15 cellular contexts compared by ENCODE assay signal in genomic region chr6:108156180-108156937, GRCh38. TPM values are rescaled to one million over a fixed set of nuclear protein-coding genes. Genes with fewer than 3 reads are reported as not detected.
A peak's percentile ranks its signal among the peaks of the same experiment; 100 is the strongest.
DNase-seq lines count a peak whose midpoint lies in the region; ATAC-seq and TF ChIP-seq lines count a peak whose summit lies in the region.
"Had no signal": no experiment of that assay in that cellular context is flagged by ENCODE, and none has a peak within 500 bp of the region (broad histone marks: within the 10 kb centered on the region; RNA-seq: fewer than 3 reads in every experiment).

No MANE protein-coding gene starts in this region.

- intact Hi-C loops in Panc1 (cut with micrococcal nuclease; ENCODE audit: unreplicated experiment), result no loop called here
- intact Hi-C loops in right lobe of liver (cut with DNase I), result no loop called here
- intact Hi-C loops in transverse colon (cut with DNase I; ENCODE audit: low total_unique reads), result no loop called here

- in situ Hi-C loops in Panc1 (cut with HindIII; ENCODE audit: low pct_unique_long_range_greater_than_20kb, low sequenced_read_pairs) (no loop called here), transverse colon (cut with MboI; ENCODE audit: low pct_ligation_motif_present in 1 of 4, low pct_unique_long_range_greater_than_20kb in 1 of 4, low sequenced_read_pairs in 3 of 4) (no loop called here)

- H3K4me1 Mint-ChIP-seq in CD8-positive, alpha-beta memory T cell, result peaks cover 10 to 19% (median 17%) of the 10 kb centered on the region in 3 donors
- H3K4me1 Mint-ChIP-seq in GM23338, result peaks cover 26% of the 10 kb centered on the region

- H3K79me2 ChIP-seq in GM23338 (replicated peaks; ENCODE audit: insufficient read depth), result no peaks in the 10 kb centered on the region

- peaks cover 38% of the 10 kb centered on the region for H3F3A ChIP-seq in GM23338 (replicated peaks; ENCODE audit: low read depth)

- no peak for TF ChIP-seq POLR2A in right lobe of liver (IDR thresholded peaks at IDR 0.05)
- no peak for TF ChIP-seq POLR2A in transverse colon (IDR thresholded peaks at IDR 0.05)

- CTCF ChIA-PET in CD8-positive, alpha-beta memory T cell (lab: Charles Lee), result no interaction called here
- CTCF ChIA-PET in Panc1 (lab: Charles Lee), result no interaction called here

- H3K9me3 Mint-ChIP-seq in CD8-positive, alpha-beta memory T cell, result peaks cover 0 to 3% (median 0%) of the 10 kb centered on the region in 5 donors
- H3K9me3 Mint-ChIP-seq in GM23338, result peaks cover 4% of the 10 kb centered on the region; the same call in 2 of the 3 replicates

- no peaks in the 10 kb centered on the region for H3K36me3 ChIP-seq in CD8-positive, alpha-beta memory T cell (ENCODE audit: insufficient read depth, low read length)
- H3K36me3 ChIP-seq in GM23338 (ENCODE audit: insufficient read depth) (no peaks in the 10 kb centered on the region), Panc1 (ENCODE audit: control insufficient read depth, insufficient read depth, low read length) (no peaks in the 10 kb centered on the region; the same call in 1 of the 2 replicates), right lobe of liver (no peaks in the 10 kb centered on the region), transverse colon (no peaks in the 10 kb centered on the region)
- H3K36me3 ChIP-seq: ascending aorta, ovary, thoracic aorta had no signal

- H3K9me3 ChIP-seq in CD8-positive, alpha-beta memory T cell (ENCODE audit: low read length), result no peaks in the 10 kb centered on the region
- no peaks in the 10 kb centered on the region for H3K9me3 ChIP-seq in Panc1 (ENCODE audit: control insufficient read depth, insufficient read depth, low read depth, low read length)
- no peaks in the 10 kb centered on the region for H3K9me3 ChIP-seq in right lobe of liver
- H3K9me3 ChIP-seq in transverse colon, result no peaks in the 10 kb centered on the region
- H3K9me3 ChIP-seq: ascending aorta, thoracic aorta had no signal

- peaks cover 18% of the 10 kb centered on the region for H4K20me1 ChIP-seq in GM23338 (replicated peaks; ENCODE audit: insufficient read depth)

- POLR2A ChIA-PET in CD8-positive, alpha-beta memory T cell (lab: Charles Lee), result interaction anchor here (0.5 kb wide), 1 partner anchor 1324 kb away, joined by 3 read pairs; no protein-coding TSS in a partner anchor
- POLR2A ChIA-PET in Panc1 (lab: Charles Lee), result no interaction called here

- BruUV-seq in Panc1 (replicated peaks; lab: Mats Ljungman, UMichigan), result no TSS peak

- H3K27me3 ChIP-seq in CD8-positive, alpha-beta memory T cell (ENCODE audit: insufficient read depth, low read length, poor library complexity, severe bottlenecking), result peaks cover 39% of the 10 kb centered on the region
- H3K27me3 ChIP-seq in GM23338 (ENCODE audit: insufficient read depth) (peaks cover 96% of the 10 kb centered on the region), Panc1 (ENCODE audit: control insufficient read depth, insufficient read depth, low read length) (peaks cover 41% of the 10 kb centered on the region), right lobe of liver (peaks cover 6 to 46% of the 10 kb centered on the region in 2 donors), transverse colon (peaks cover 100% of the 10 kb centered on the region)
- H3K27me3 ChIP-seq: ovary had no signal

- H3K27me3 Mint-ChIP-seq in CD8-positive, alpha-beta memory T cell, result peaks cover 68 to 82% of the 10 kb centered on the region in 2 donors
- peaks cover 75% of the 10 kb centered on the region for H3K27me3 Mint-ChIP-seq in GM23338 (ENCODE audit: insufficient read depth, low read depth, poor library complexity)

- H3K9me2 ChIP-seq in GM23338 (ENCODE audit: insufficient read depth), result no peaks in the 10 kb centered on the region

- ATAC-seq in GM23338 (peak; percentile 34), Panc1 (peak; percentile 52), right lobe of liver (peak; percentile 29 to 63 (median 38)), HG03159 (IDR thresholded peaks at IDR 0.05; ENCODE audit: unreplicated experiment) (no peak)

- no peak overlapping the region for H3K4me3 ChIP-seq in CD8-positive, alpha-beta memory T cell (ENCODE audit: low read length)
- H3K4me3 ChIP-seq in GM23338, result no peak overlapping the region
- no peak overlapping the region for H3K4me3 ChIP-seq in Panc1 (ENCODE audit: low read depth in 2 of 2, low read length in 2 of 2)
- no peak overlapping the region for H3K4me3 ChIP-seq in right lobe of liver
- H3K4me3 ChIP-seq in transverse colon, result no peak overlapping the region
- H3K4me3 ChIP-seq: ovary had no signal

- H3K4me1 ChIP-seq in CD8-positive, alpha-beta memory T cell (ENCODE audit: insufficient read depth, low read length), result peaks cover 17% of the 10 kb centered on the region
- H3K4me1 ChIP-seq in GM23338 (ENCODE audit: insufficient read depth), result peaks cover 35% of the 10 kb centered on the region
- H3K4me1 ChIP-seq in Panc1 (ENCODE audit: control insufficient read depth, insufficient read depth, low read length), result no peaks in the 10 kb centered on the region
- H3K4me1 ChIP-seq in right lobe of liver, result peaks cover 0 to 10% (median 4%) of the 10 kb centered on the region in 4 donors
- H3K4me1 ChIP-seq in transverse colon, result peaks cover 8 to 16% (median 11%) of the 10 kb centered on the region in 4 donors

- H3K36me3 Mint-ChIP-seq in CD8-positive, alpha-beta memory T cell, result peaks cover 0 to 3% (median 0%) of the 10 kb centered on the region in 3 donors
- no peaks in the 10 kb centered on the region for H3K36me3 Mint-ChIP-seq in GM23338 (ENCODE audit: low read depth)

- 11% methylated on average over 7 of the region's 10 CpGs for WGBS in right lobe of liver (ENCODE audit: insufficient coverage, low coverage, low lambda C conversion rate, missing lambda C conversion rate)
- 24 to 28% methylated on average over 2 to 10 of the region's 10 CpGs for WGBS in transverse colon (ENCODE audit: low coverage in 1 of 2), 2 donors

- no peak overlapping the region for H3K27ac ChIP-seq in CD8-positive, alpha-beta memory T cell (ENCODE audit: low read depth, low read length)
- H3K27ac ChIP-seq in GM23338 (ENCODE audit: low read depth) (no peak overlapping the region), Panc1 (ENCODE audit: low read length) (no peak overlapping the region), right lobe of liver (no peak overlapping the region), transverse colon (no peak overlapping the region)
- H3K27ac ChIP-seq: ascending aorta, ovary, thoracic aorta had no signal

- TF ChIP-seq CTCF in GM23338 (conservative IDR thresholded peaks at IDR 0.05; ENCODE audit: low read depth in 2 of 2), result no peak
- no peak for TF ChIP-seq CTCF in Panc1 (IDR thresholded peaks at IDR 0.05)
- no peak for TF ChIP-seq CTCF in right lobe of liver (IDR thresholded peaks at IDR 0.05)
- TF ChIP-seq CTCF in transverse colon (IDR thresholded peaks at IDR 0.05), result no peak

- TF ChIP-seq EP300 in transverse colon (IDR thresholded peaks at IDR 0.05; ENCODE audit: low read depth), result no peak

- H3K27ac Mint-ChIP-seq in CD8-positive, alpha-beta memory T cell, result peak overlapping the region in 1 of 8 donors; percentile 25
- no peak overlapping the region for H3K27ac Mint-ChIP-seq in GM23338

- H3K4me2 ChIP-seq in GM23338, result peak overlapping the region; percentile 76; the same call in 1 of the 2 replicates

- peak overlapping the region in 5 of 7 donors; percentile 56 to 78 (median 68) for H3K4me3 Mint-ChIP-seq in CD8-positive, alpha-beta memory T cell
- H3K4me3 Mint-ChIP-seq in GM23338, result peak overlapping the region; percentile 48; the same call in 2 of the 3 replicates

- no peak for DNase-seq in CD8-positive, alpha-beta memory T cell
- DNase-seq in GM23338 (ENCODE audit: low spot score), result peak; percentile 61
- no peak for DNase-seq in Panc1 (ENCODE audit: low read depth, low spot score)
- no peak for DNase-seq in right lobe of liver
- DNase-seq in stimulated activated CD4-positive, alpha-beta T cell treated with anti-CD3 and anti-CD28 coated beads, Interleukin-2, amount 100 ng/mL, for 48 hours, result no peak
- no peak for DNase-seq in activated CD4-positive, CD25-positive, alpha-beta regulatory T cell treated with anti-CD3 and anti-CD28 coated beads, Interleukin-2, amount 50 U/mL, for 72 hours
- DNase-seq in transverse colon, result no peak
- DNase-seq: activated CD8-positive, alpha-beta memory T cell treated with anti-CD3 and anti-CD28 coated beads, Interleukin-2, amount 50 U/mL, for 4 hours; ovary; stimulated activated CD4-positive, alpha-beta T cell treated with anti-CD3 and anti-CD28 coated beads, Interleukin-4, amount 100 ng/mL, for 4 hours; T-helper 9 cell had no signal

- no peak overlapping the region for H2AFZ ChIP-seq in GM23338

RNA-seq across cellular contexts. Expression of gene NR2E1, which starts 9.5 kb away (rescaled TPM):
- total RNA-seq in CD8-positive, alpha-beta memory T cell, result not detected
- polyA plus RNA-seq in CD8-positive, alpha-beta memory T cell, result not detected
- not detected in 2 replicates for total RNA-seq in GM23338 (2014; rRNA removed; shearing (Covaris generic))
- not detected in 2 replicates for polyA plus RNA-seq in GM23338 (2016; fragmentation: Nextera tagmentation; extraction: Ambion mirVana)
- 0.13 TPM for total RNA-seq in Panc1 (2021; ENCODE audit: unreplicated experiment)
- polyA plus RNA-seq in Panc1 (2012; ENCODE audit: insufficient read length), result 0.15 TPM
- not detected for total RNA-seq in right lobe of liver
- not detected for total RNA-seq in transverse colon
- total RNA-seq: ascending aorta, epithelial cell of proximal tubule, ovary, thoracic aorta had no signal
